Comparison of ENCODE assay signal across 8 cellular contexts in genomic region chr7:32958046-32959025, GRCh38. TPM values are rescaled to one million over a fixed set of nuclear protein-coding genes. Genes with fewer than 3 reads are reported as not detected.
DNase-seq lines count a peak whose midpoint lies in the region; ATAC-seq, FAIRE-seq and TF ChIP-seq lines count a peak whose summit lies in the region.

No MANE protein-coding gene starts in this region.

- no peak overlapping the region for H3K27ac ChIP-seq in PC-3 (ENCODE audit: low read length)
- no peak overlapping the region for H3K27ac ChIP-seq in H1 (ENCODE audit: low read depth, low read length)
- no peak overlapping the region for H3K27ac ChIP-seq in mesodermal cell (ENCODE audit: low read depth, low read length, severe bottlenecking)

- H2AFZ ChIP-seq in PC-3 (ENCODE audit: low read length) (peak overlapping the region; percentile 100), H1 (ENCODE audit: low read length) (peak overlapping the region; percentile 30; the same call in 1 of the 2 replicates)

- TF ChIP-seq CTCF in PC-3 (conservative IDR thresholded peaks at IDR 0.05; ENCODE audit: low read depth, low read length) = no peak
- TF ChIP-seq CTCF in H1 (IDR thresholded peaks at IDR 0.05; ENCODE audit: control extremely low read depth in 1 of 3, insufficient read depth in 1 of 3, low read depth in 1 of 3, low read length in 3 of 3) = no peak

- no peak overlapping the region for H3K4ac ChIP-seq in H1 (replicated peaks; ENCODE audit: insufficient read length, low read depth, low read length)

- no peak overlapping the region for H3K23ac ChIP-seq in H1 (ENCODE audit: insufficient read length)

- no peak overlapping the region for H3K14ac ChIP-seq in H1 (ENCODE audit: insufficient read length)

- no peak for TF ChIP-seq POLR2A in H1 (IDR thresholded peaks at IDR 0.05; ENCODE audit: control extremely low read depth in 1 of 2, low read depth in 2 of 2, low read length in 2 of 2)

- H2BK5ac ChIP-seq in H1 (ENCODE audit: low read depth, low read length) = no peak overlapping the region

- H3K9me2 ChIP-seq in PC-3 (replicated peaks; ENCODE audit: low read length) = no peaks in the 10 kb centered on the region

- no peak overlapping the region for H4K5ac ChIP-seq in H1 (ENCODE audit: insufficient read length, low read depth, low read length)

- 0 out of 2 replicates have a peak overlapping the region, but pooled peaks have one; percentile 65 for H3K18ac ChIP-seq in H1 (ENCODE audit: extremely low read depth, low read length)

- H2BK12ac ChIP-seq in H1 (ENCODE audit: low read depth, low read length) = peak overlapping the region; percentile 22; the same call in 1 of the 2 replicates

- WGBS in H1 (ENCODE audit: extremely low coverage in 1 of 2, insufficient coverage in 1 of 2, insufficient read length in 1 of 2, insufficient replicate concordance in 2 of 2, low coverage in 1 of 2, low lambda C conversion rate in 2 of 2, missing lambda C conversion rate in 1 of 2), 2 experiments = 69% methylated on average over 24 of the region's 26 CpGs; no CpG with 5 or more reads in 1 of the 2 experiments
- 79 to 82% methylated on average over 20 to 24 of the region's 26 CpGs for WGBS in mesodermal cell (ENCODE audit: insufficient coverage in 2 of 2), 2 experiments

- H3K4me2 ChIP-seq in PC-3 (ENCODE audit: low read length) (peak overlapping the region; percentile 99), H1 (ENCODE audit: insufficient read depth in 1 of 2, low read depth in 2 of 2, low read length in 2 of 2) (peak overlapping the region; percentile 71 to 79)

- peak overlapping the region; percentile 81; the same call in 1 of the 2 replicates for H4K8ac ChIP-seq in H1 (ENCODE audit: extremely low read depth, insufficient read depth, low read length)

- no peak overlapping the region for H2AK5ac ChIP-seq in H1 (ENCODE audit: low read depth, low read length)

- H2BK15ac ChIP-seq in H1 (ENCODE audit: low read length) = peak overlapping the region; percentile 36; the same call in 1 of the 2 replicates

- H3K4me3 ChIP-seq in PC-3 (ENCODE audit: low read length) (peak overlapping the region; percentile 96), H1 (ENCODE audit: extremely low read depth in 1 of 4, insufficient read depth in 2 of 4, low read depth in 3 of 4, low read length in 4 of 4) (peak overlapping the region; percentile 50 to 83 (median 60)), mesodermal cell (ENCODE audit: extremely low read depth, insufficient read depth, low read length, poor library complexity, severe bottlenecking) (peak overlapping the region; percentile 70)

- no peaks in the 10 kb centered on the region for H3K36me3 ChIP-seq in PC-3 (ENCODE audit: low read depth, low read length)
- no peaks in the 10 kb centered on the region for H3K36me3 ChIP-seq in H1 (ENCODE audit: control insufficient read depth in 2 of 4, insufficient read depth in 4 of 4, low read length in 3 of 4)
- peaks cover 2% of the 10 kb centered on the region for H3K36me3 ChIP-seq in mesodermal cell (ENCODE audit: control insufficient read depth, insufficient read depth, low read length)

- FAIRE-seq in H1 (lab: Jason Lieb, UNC) (no peak), urothelium cell line (lab: Jason Lieb, UNC) (peak; percentile 17)

- POLR2A ChIA-PET in PC-3 (lab: Charles Lee; ENCODE audit: unreplicated experiment) (interaction anchor here (0.5 to 1.0 kb wide), 3 partner anchors 13 to 68 kb away, joined by 4 to 8 read pairs (median 7); no protein-coding TSS in a partner anchor), H1 (lab: Charles Lee; ENCODE audit: partially characterized antibody) (interaction anchor here (3.0 kb wide), 1 partner anchor 16 kb away, joined by 19 read pairs; no protein-coding TSS in a partner anchor)

- H3K9ac ChIP-seq in PC-3 (ENCODE audit: low read length) (peak overlapping the region; percentile 87), H1 (replicated peaks in 1 of 4; ENCODE audit: extremely low read depth in 1 of 4, low read depth in 3 of 4, low read length in 3 of 4) (0 out of 7 replicates have a peak overlapping the region, but pooled peaks of 1 of the 4 experiments have one; percentile 26)

- H2BK20ac ChIP-seq in H1 (ENCODE audit: low read length) = no peak overlapping the region

- H3K79me2 ChIP-seq in PC-3 (ENCODE audit: low read length) = peaks cover 17% of the 10 kb centered on the region
- no peaks in the 10 kb centered on the region for H3K79me2 ChIP-seq in H1 (ENCODE audit: control insufficient read depth in 1 of 2, insufficient read depth in 2 of 2, low read length in 2 of 2)

- TF ChIP-seq EP300 in H1 (IDR thresholded peaks at IDR 0.05; ENCODE audit: borderline replicate concordance in 1 of 2, low read depth in 2 of 2, low read length in 2 of 2) = no peak

- TSS peak; percentile 67 for BruUV-seq in PC-3 (replicated peaks; lab: Mats Ljungman, UMichigan)

- ATAC-seq in PC-3 = peak; percentile 2
- no peak for ATAC-seq in GM18520 (IDR thresholded peaks at IDR 0.05; ENCODE audit: unreplicated experiment)
- ATAC-seq in GM18517 (IDR thresholded peaks at IDR 0.05; ENCODE audit: unreplicated experiment) = no peak

- peaks cover 14% of the 10 kb centered on the region for H3K4me1 ChIP-seq in PC-3 (ENCODE audit: insufficient read depth, low read length)
- peaks cover 0 to 8% (median 3%) of the 10 kb centered on the region in 4 experiments; a peak in 4 of 7 replicates for H3K4me1 ChIP-seq in H1 (replicated peaks in 1 of 4; ENCODE audit: control insufficient read depth in 3 of 4, insufficient read depth in 4 of 4, low read length in 3 of 4)
- no peaks in the 10 kb centered on the region for H3K4me1 ChIP-seq in mesodermal cell (ENCODE audit: control insufficient read depth, insufficient read depth, low read length, poor library complexity, severe bottlenecking)

- H4K91ac ChIP-seq in H1 (replicated peaks; ENCODE audit: insufficient read length, low read length) = peak overlapping the region; percentile 48

- no peak for TF ChIP-seq RAD21 in H1 (IDR thresholded peaks at IDR 0.05 in 1 of 2, conservative IDR thresholded peaks at IDR 0.05 in 1 of 2; ENCODE audit: low read depth in 2 of 2, low read length in 2 of 2)

- no peaks in the 10 kb centered on the region for H3K79me1 ChIP-seq in H1 (ENCODE audit: low read depth, low read length)

- H3K23me2 ChIP-seq in H1 (ENCODE audit: low read depth, low read length) = peaks cover 10% of the 10 kb centered on the region; the same call in 1 of the 2 replicates

- no peak overlapping the region for H2BK120ac ChIP-seq in H1 (replicated peaks; ENCODE audit: low read depth, low read length)

- CTCF ChIA-PET in PC-3 (lab: Charles Lee) = no interaction called here
- CTCF ChIA-PET in H1 (lab: Charles Lee; ENCODE audit: partially characterized antibody) = interaction anchor here (0.8 to 2.9 kb wide), 7 partner anchors 11 to 151 kb away, joined by 3 to 15 read pairs (median 5); partner anchors contain the start of gene RP9

- no peak overlapping the region for H3K56ac ChIP-seq in H1 (replicated peaks; ENCODE audit: insufficient read length, low read depth, low read length)

- no peaks in the 10 kb centered on the region for H3K27me3 ChIP-seq in PC-3 (ENCODE audit: low read length)
- H3K27me3 ChIP-seq in H1 (replicated peaks in 1 of 4; ENCODE audit: control insufficient read depth in 3 of 4, extremely low read depth in 1 of 4, insufficient read depth in 3 of 4, low read length in 3 of 4) = peaks cover 0 to 22% (median 13%) of the 10 kb centered on the region in 4 experiments; a peak in 5 of 7 replicates

- H3K9me3 ChIP-seq in PC-3 (ENCODE audit: low read length) = no peaks in the 10 kb centered on the region
- H3K9me3 ChIP-seq in H1 (ENCODE audit: insufficient read depth in 2 of 2, low read depth in 1 of 2, low read length in 1 of 2) = no peaks in the 10 kb centered on the region
- H3K9me3 ChIP-seq in mesodermal cell (ENCODE audit: control insufficient read depth, low read length) = no peaks in the 10 kb centered on the region

- DNase-seq in NCI-H2227 (lab: John Stamatoyannopoulos, UW; ENCODE audit: unreplicated experiment) (peak; percentile 25), NCI-H2227 treated with DMSO at 0.1 percent for 48 hours (lab: John Stamatoyannopoulos, UW) (no peak), PC-3 (no peak), H1 (ENCODE audit: low read depth in 1 of 2, low spot score in 2 of 2) (peak in 1 of 2 experiments; percentile 47), urothelium cell line (ENCODE audit: low spot score) (peak; percentile 29)

- H4K20me1 ChIP-seq in PC-3 (ENCODE audit: low read length) (no peaks in the 10 kb centered on the region), H1 (replicated peaks in 1 of 2; ENCODE audit: control insufficient read depth in 1 of 2, insufficient read depth in 2 of 2, low read length in 2 of 2) (no peaks in the 10 kb centered on the region)

- intact Hi-C loops in PC-3 (cut with micrococcal nuclease) = loop anchor here (5.0 kb wide), 1 partner anchor 149 kb away; the partner anchor contains the start of gene RP9

- no peaks in the 10 kb centered on the region for H3F3A ChIP-seq in PC-3 (ENCODE audit: low read length, unreplicated experiment)

TF ChIP-seq in H1, 55 proteins besides CTCF, POLR2A, EP300 and RAD21 (continues in another document):
- TF ChIP-seq SIRT6 (IDR thresholded peaks at IDR 0.05; ENCODE audit: low read length) = no peak
- TF ChIP-seq SAP30 (IDR thresholded peaks at IDR 0.05; ENCODE audit: insufficient read depth, insufficient replicate concordance, low read length) = no peak
- no peak for TF ChIP-seq RXRA (IDR thresholded peaks at IDR 0.05; ENCODE audit: insufficient read depth, low read depth, low read length)
- TF ChIP-seq, protein P1, sequence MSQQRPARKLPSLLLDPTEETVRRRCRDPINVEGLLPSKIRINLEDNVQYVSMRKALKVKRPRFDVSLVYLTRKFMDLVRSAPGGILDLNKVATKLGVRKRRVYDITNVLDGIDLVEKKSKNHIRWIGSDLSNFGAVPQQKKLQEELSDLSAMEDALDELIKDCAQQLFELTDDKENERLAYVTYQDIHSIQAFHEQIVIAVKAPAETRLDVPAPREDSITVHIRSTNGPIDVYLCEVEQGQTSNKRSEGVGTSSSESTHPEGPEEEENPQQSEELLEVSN (IDR thresholded peaks at IDR 0.05) = peak; percentile 2; the same call in 1 of the 2 replicates
- TF ChIP-seq KDM4A (IDR thresholded peaks at IDR 0.05; ENCODE audit: low read depth, low read length, severe bottlenecking) = no peak
- TF ChIP-seq GABPA (IDR thresholded peaks at IDR 0.05; ENCODE audit: borderline replicate concordance, insufficient read depth, low read length) = no peak

RNA-seq across cellular contexts. Expression of gene FKBP9, which starts 1.1 kb away (rescaled TPM):
- total RNA-seq in PC-3 (2014; rRNA removed) = 62.3 and 63.4 TPM in 2 replicates
- 9.9 and 10.1 TPM in 2 replicates for total RNA-seq in H1 (2021; fragmentation: NEBNext Ultra II Directional; extraction: Animal tissue kit (Norgen Biotek cat#: 25700))
- 7.2 and 7.9 TPM in 2 replicates for polyA plus RNA-seq in H1 (2011; rRNA removed)
- 5.5 TPM for polyA plus RNA-seq in H1 (2011; cell fraction: cytosol; rRNA removed)
- 4.8 TPM for polyA plus RNA-seq in H1 (2011; cell fraction: nucleus; rRNA removed)
- 9.6 to 11.3 TPM (median 10.4 TPM) in 4 replicates for polyA plus RNA-seq in H1 (2012, experiment 1 of 2)
- 2.3 TPM for polyA plus RNA-seq in H1 (2012, experiment 2 of 2)
- polyA plus RNA-seq in H1 (2013, experiment 1 of 2) = 9.8 TPM
- polyA plus RNA-seq in H1 (2013, experiment 2 of 2) = 10.3 TPM
- polyA minus RNA-seq in H1 (2011; rRNA and poly(A)+ RNA removed) = 7.8 and 17.5 TPM in 2 replicates
- polyA minus RNA-seq in H1 (2011; cell fraction: cytosol; rRNA and poly(A)+ RNA removed) = 10.3 TPM
- 10.6 TPM for polyA minus RNA-seq in H1 (2011; cell fraction: nucleus; rRNA and poly(A)+ RNA removed)
- polyA plus RNA-seq in mesodermal cell (2013, experiment 1 of 2) = 47.4 TPM
- 47.6 TPM for polyA plus RNA-seq in mesodermal cell (2013, experiment 2 of 2)

Comparison
In these comparisons a context has a peak if more than half of its experiments do, and no peak if none do; other contexts are left out.
1. DNase-seq: peak in NCI-H2227 (single experiment) and urothelium cell line (single experiment); none in NCI-H2227 treated with DMSO at 0.1 percent for 48 hours (single experiment) and PC-3 (single experiment).
2. Peak in every context shown above with its lines, with median percentiles within 50 percentile points of each other: H3K4me3 ChIP-seq.